Comparison of ENCODE assay signal across 10 cellular contexts in the genomic region with DNA sequence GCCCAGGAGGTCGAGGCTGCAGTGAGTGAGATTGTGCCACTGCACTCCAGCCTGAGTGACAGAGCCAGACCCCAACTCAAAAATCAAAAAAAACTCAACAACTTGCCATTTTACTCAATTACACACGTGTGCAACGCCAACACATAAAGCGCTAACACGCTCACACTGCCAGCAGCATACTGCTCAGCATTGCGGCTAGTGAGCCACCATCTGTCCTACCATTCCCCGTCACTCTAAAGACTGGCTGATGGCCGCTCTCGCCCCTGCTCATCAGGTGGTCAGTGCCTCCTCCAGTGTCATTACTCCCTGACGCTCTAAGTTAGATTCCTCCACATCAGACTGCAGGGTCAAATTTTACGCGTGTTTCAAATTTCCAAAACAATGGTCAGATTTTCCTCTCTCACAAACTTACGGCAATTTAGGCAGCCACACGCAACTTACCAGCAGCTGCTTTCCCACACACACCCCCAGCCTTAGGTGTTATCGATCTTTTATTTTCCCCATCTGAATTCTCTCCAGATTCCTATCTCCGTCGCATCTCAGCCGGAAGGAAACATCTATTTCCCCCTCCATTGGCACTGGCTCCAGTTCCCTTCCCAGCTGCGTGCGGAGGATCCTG.
"Had no signal": no experiment of that assay in that cellular context is flagged by ENCODE, and none has a peak within 500 bp of the region (broad histone marks: within the 10 kb centered on the region; RNA-seq: fewer than 3 reads in every experiment).

No MANE protein-coding gene starts in this region.

- H3K27me3 ChIP-seq: tibial artery, vagina had no signal

- DNase-seq: activated effector memory CD4-positive, alpha-beta T cell treated with Interleukin-2 at 50 U/mL for 16 hours; activated T-cell treated with anti-CD3 and anti-CD28 coated beads, Interleukin-2, amount 50 U/mL, for 4 hours; foreskin melanocyte; kidney glomerular epithelial cell had no signal

- H3K79me2 ChIP-seq: parathyroid adenoma had no signal

- H3K4me1 ChIP-seq: parathyroid adenoma, tibial artery, vagina had no signal

- H3K36me3 ChIP-seq: tibial artery, vagina, WERI-Rb-1 had no signal

- H3K27ac ChIP-seq: parathyroid adenoma, tibial artery, vagina, WERI-Rb-1 had no signal

- H3K4me1 Mint-ChIP-seq: stimulated activated naive B cell treated with anti-CD40 and anti-IgM and Interleukin-4, amounts not matched to agents 10 μg/mL and 1 μg/mL and 100 μg/mL, for 72 hours; T-helper 17 cell had no signal

- H3K9ac ChIP-seq: parathyroid adenoma had no signal

- H3K4me3 Mint-ChIP-seq: activated T-cell treated with anti-CD3 and anti-CD28 coated beads, Interleukin-2, amount 50 U/mL, for 4 hours; stimulated activated naive B cell treated with anti-CD40 and anti-IgM and Interleukin-4, amounts not matched to agents 10 μg/mL and 1 μg/mL and 100 μg/mL, for 72 hours; T-helper 17 cell had no signal

- ATAC-seq: activated T-cell treated with anti-CD3 and anti-CD28 coated beads, Interleukin-2, amount 50 U/mL, for 4 hours; T-helper 17 cell had no signal

- H3K27ac Mint-ChIP-seq: stimulated activated naive B cell treated with anti-CD40 and anti-IgM and Interleukin-4, amounts not matched to agents 10 μg/mL and 1 μg/mL and 100 μg/mL, for 72 hours; T-helper 17 cell had no signal

- H2AFZ ChIP-seq: parathyroid adenoma had no signal

- H3K4me3 ChIP-seq: tibial artery, vagina had no signal
